23 cellular contexts compared by ENCODE assay signal in the genomic region with DNA sequence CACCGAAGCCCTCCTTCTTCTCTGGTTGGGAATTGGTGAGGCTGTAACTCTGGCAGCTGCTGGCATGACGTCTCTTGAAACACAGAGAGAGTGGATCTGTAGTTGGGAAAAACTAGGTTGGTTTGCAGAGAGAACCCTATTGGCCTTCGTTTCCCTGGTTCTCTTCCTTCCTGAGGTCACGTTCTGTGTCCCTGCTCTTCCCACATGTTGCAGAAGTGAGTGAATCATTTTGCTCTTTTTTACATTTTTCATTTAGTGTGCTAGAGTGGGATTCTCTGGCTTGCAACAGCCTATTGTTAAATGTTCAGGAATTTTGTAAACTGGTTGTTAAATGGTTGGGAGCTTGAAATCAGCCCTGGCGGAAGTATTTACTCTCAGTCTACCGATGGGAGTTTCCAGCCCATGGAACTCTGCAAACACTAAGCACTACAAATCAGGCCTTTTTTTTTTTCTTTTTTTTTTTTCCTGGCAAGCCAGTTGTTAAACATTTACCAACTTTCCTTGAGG. TPM values are rescaled to one million over a fixed set of nuclear protein-coding genes. Genes with fewer than 3 reads are reported as not detected.
DNase-seq lines count a peak whose midpoint lies in the region; ATAC-seq and TF ChIP-seq lines count a peak whose summit lies in the region.
"Had no signal": no experiment of that assay in that cellular context is flagged by ENCODE, and none has a peak within 500 bp of the region (broad histone marks: within the 10 kb centered on the region; RNA-seq: fewer than 3 reads in every experiment).

No MANE protein-coding gene starts in this region.

- H3K4me1 Mint-ChIP-seq in GM23338 = peaks cover 2% of the 10 kb centered on the region; the same call in 1 of the 3 replicates
- H3K4me1 Mint-ChIP-seq: immature natural killer cell had no signal

- H3F3A ChIP-seq in GM23338 (replicated peaks; ENCODE audit: low read depth) = no peaks in the 10 kb centered on the region

- TF ChIP-seq CTCF in GM23338 (conservative IDR thresholded peaks at IDR 0.05; ENCODE audit: low read depth in 2 of 2) = no peak
- TF ChIP-seq CTCF in fibroblast of mammary gland (conservative IDR thresholded peaks at IDR 0.05; ENCODE audit: control insufficient read depth, insufficient read depth, low read depth, low read length) = no peak
- no peak for TF ChIP-seq CTCF in upper lobe of right lung (IDR thresholded peaks at IDR 0.05)
- no peak for TF ChIP-seq CTCF in GM13976 (IDR thresholded peaks at IDR 0.05; ENCODE audit: borderline replicate concordance, control extremely low read depth, extremely low read depth, insufficient read depth, missing control alignments)

- no peaks in the 10 kb centered on the region for H3K79me2 ChIP-seq in GM23338 (replicated peaks; ENCODE audit: insufficient read depth)

- H3K27me3 Mint-ChIP-seq in GM23338 (ENCODE audit: insufficient read depth, low read depth, poor library complexity) = no peaks in the 10 kb centered on the region
- H3K27me3 Mint-ChIP-seq: stimulated activated memory B cell treated with anti-CD40 and anti-IgM and Interleukin-4, amounts not matched to agents 10 μg/mL and 1 μg/mL and 100 μg/mL, for 72 hours had no signal

- in situ Hi-C loops in GM13976 (cut with MboI; ENCODE audit: low sequenced_read_pairs, unreplicated experiment) = no loop called here

- H3K9me2 ChIP-seq in GM23338 (ENCODE audit: insufficient read depth) = no peaks in the 10 kb centered on the region

- H4K20me1 ChIP-seq in GM23338 (replicated peaks; ENCODE audit: insufficient read depth) = no peaks in the 10 kb centered on the region

- H3K4me3 ChIP-seq in GM23338 (no peak overlapping the region), fibroblast of mammary gland (ENCODE audit: control insufficient read depth, low read depth, low read length) (no peak overlapping the region), mucosa of stomach (ENCODE audit: low read length) (no peak overlapping the region), upper lobe of right lung (no peak overlapping the region)
- H3K4me3 ChIP-seq: ovary had no signal

- H3K4me1 ChIP-seq in GM23338 (ENCODE audit: insufficient read depth) (no peaks in the 10 kb centered on the region), mucosa of stomach (ENCODE audit: control insufficient read depth, insufficient read depth, low read length) (peaks cover 45% of the 10 kb centered on the region), upper lobe of right lung (peaks cover 11% of the 10 kb centered on the region)

- no peak overlapping the region for H3K4me3 Mint-ChIP-seq in GM23338
- H3K4me3 Mint-ChIP-seq: immature natural killer cell; stimulated activated memory B cell treated with anti-CD40 and anti-IgM and Interleukin-4, amounts not matched to agents 10 μg/mL and 1 μg/mL and 100 μg/mL, for 72 hours; T-helper 1 cell treated with Interleukin-12 subunit alpha and Interleukin-12 subunit beta and Interleukin-4 antibody, amounts not matched to agents 30 μg/mL and 1 μg/mL, for 36 hours had no signal

- H3K9ac ChIP-seq in mucosa of stomach (ENCODE audit: low read length) = peak overlapping the region; percentile 31

- ATAC-seq in GM23338 (no peak), upper lobe of right lung (peak; percentile 74), GM21515 (IDR thresholded peaks at IDR 0.05; ENCODE audit: unreplicated experiment) (no peak)
- ATAC-seq: Right ventricle myocardium inferior; stimulated activated memory B cell treated with anti-CD40 and anti-IgM and Interleukin-4, amounts not matched to agents 10 μg/mL and 1 μg/mL and 100 μg/mL, for 72 hours had no signal

- no peaks in the 10 kb centered on the region for H3K36me3 Mint-ChIP-seq in GM23338 (ENCODE audit: low read depth)
- H3K36me3 Mint-ChIP-seq: immature natural killer cell; stimulated activated memory B cell treated with anti-CD40 and anti-IgM and Interleukin-4, amounts not matched to agents 10 μg/mL and 1 μg/mL and 100 μg/mL, for 72 hours had no signal

- intact Hi-C loops in upper lobe of right lung (cut with DNase I) = no loop called here

- H3K27ac Mint-ChIP-seq in GM23338 = no peak overlapping the region
- H3K27ac Mint-ChIP-seq: activated B cell treated with CpG ODN at 0.5 μM for 24 hours; immature natural killer cell; T-helper 1 cell treated with Interleukin-12 subunit alpha and Interleukin-12 subunit beta and Interleukin-4 antibody, amounts not matched to agents 30 μg/mL and 1 μg/mL, for 36 hours had no signal

- H3K9me3 Mint-ChIP-seq in GM23338 = no peaks in the 10 kb centered on the region
- H3K9me3 Mint-ChIP-seq: activated B cell treated with CpG ODN at 0.5 μM for 24 hours; immature natural killer cell; stimulated activated memory B cell treated with anti-CD40 and anti-IgM and Interleukin-4, amounts not matched to agents 10 μg/mL and 1 μg/mL and 100 μg/mL, for 72 hours; T-helper 1 cell treated with Interleukin-12 subunit alpha and Interleukin-12 subunit beta and Interleukin-4 antibody, amounts not matched to agents 30 μg/mL and 1 μg/mL, for 36 hours had no signal

- DNase-seq in GM23338 (ENCODE audit: low spot score) (no peak), fibroblast of mammary gland (ENCODE audit: low read depth) (peak; percentile 49), upper lobe of right lung (no peak), activated T-cell treated with anti-CD3 and anti-CD28 coated beads for 4 hours (no peak), NCI-H2107 treated with DMSO at 0.1 percent for 48 hours (lab: John Stamatoyannopoulos, UW; ENCODE audit: unreplicated experiment) (no peak), GM13976 (ENCODE audit: low spot score) (no peak)
- DNase-seq: activated B cell treated with CpG ODN at 0.5 μM for 24 hours; activated effector memory CD4-positive, alpha-beta T cell treated with anti-CD3 and anti-CD28 coated beads, Interleukin-2, amount 50 U/mL, for 16 hours; aorta; cortex of kidney; DND-41; GOT3; immature natural killer cell; Kasumi-1; NCI-H1417 treated with DMSO at 0.1 percent for 48 hours; NCI-H226; trophoblast cell had no signal

- H3K27me3 ChIP-seq in GM23338 (ENCODE audit: insufficient read depth) (no peaks in the 10 kb centered on the region), mucosa of stomach (ENCODE audit: control insufficient read depth, insufficient read depth, low read length) (no peaks in the 10 kb centered on the region), upper lobe of right lung (no peaks in the 10 kb centered on the region)
- H3K27me3 ChIP-seq: ovary had no signal

- H3K36me3 ChIP-seq in GM23338 (ENCODE audit: insufficient read depth) (no peaks in the 10 kb centered on the region), mucosa of stomach (ENCODE audit: control insufficient read depth, insufficient read depth, low read length) (no peaks in the 10 kb centered on the region), upper lobe of right lung (no peaks in the 10 kb centered on the region)
- H3K36me3 ChIP-seq: ovary had no signal

- H3K27ac ChIP-seq in GM23338 (ENCODE audit: low read depth) (no peak overlapping the region), upper lobe of right lung (peak overlapping the region; percentile 36)
- H3K27ac ChIP-seq: ovary had no signal

- H3K4me2 ChIP-seq in GM23338 = no peak overlapping the region

- H3K9me3 ChIP-seq in mucosa of stomach (ENCODE audit: control insufficient read depth, low read length) (no peaks in the 10 kb centered on the region), upper lobe of right lung (no peaks in the 10 kb centered on the region)
- H3K9me3 ChIP-seq: ovary had no signal

- H2AFZ ChIP-seq in GM23338 = peak overlapping the region; percentile 91

TF ChIP-seq in GM23338, 12 proteins besides CTCF, POLR2A, EP300 and RAD21 (continues in another document):
- TF ChIP-seq POLR2AphosphoS5 (IDR thresholded peaks at IDR 0.05; ENCODE audit: low read depth) (no peak), EZH2 (IDR thresholded peaks at IDR 0.05; ENCODE audit: low read depth, unreplicated experiment) (no peak)
- TF ChIP-seq, protein P1, sequence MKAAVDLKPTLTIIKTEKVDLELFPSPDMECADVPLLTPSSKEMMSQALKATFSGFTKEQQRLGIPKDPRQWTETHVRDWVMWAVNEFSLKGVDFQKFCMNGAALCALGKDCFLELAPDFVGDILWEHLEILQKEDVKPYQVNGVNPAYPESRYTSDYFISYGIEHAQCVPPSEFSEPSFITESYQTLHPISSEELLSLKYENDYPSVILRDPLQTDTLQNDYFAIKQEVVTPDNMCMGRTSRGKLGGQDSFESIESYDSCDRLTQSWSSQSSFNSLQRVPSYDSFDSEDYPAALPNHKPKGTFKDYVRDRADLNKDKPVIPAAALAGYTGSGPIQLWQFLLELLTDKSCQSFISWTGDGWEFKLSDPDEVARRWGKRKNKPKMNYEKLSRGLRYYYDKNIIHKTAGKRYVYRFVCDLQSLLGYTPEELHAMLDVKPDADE (IDR thresholded peaks at IDR 0.05) = no peak

RNA-seq across cellular contexts. Expression of a gene that starts 26.8 kb away (rescaled TPM):
- total RNA-seq in GM23338 (2014; rRNA removed; shearing (Covaris generic)) = 54.8 and 58.8 TPM in 2 replicates
- 32.3 and 35.2 TPM in 2 replicates for polyA plus RNA-seq in GM23338 (2016; fragmentation: Nextera tagmentation; extraction: Ambion mirVana)
- 40.3 TPM for total RNA-seq in upper lobe of right lung

RNA-seq across cellular contexts. Expression of a gene that starts 27.9 kb away (rescaled TPM):
- total RNA-seq in GM23338 (2014; rRNA removed; shearing (Covaris generic)) = 4.4 and 5.2 TPM in 2 replicates
- polyA plus RNA-seq in GM23338 (2016; fragmentation: Nextera tagmentation; extraction: Ambion mirVana) = 1.4 and 2.4 TPM in 2 replicates
- 37.7 TPM for total RNA-seq in upper lobe of right lung
